ENCODE assay signal across 10 cellular contexts in genomic region chr3:40877651-40878463, GRCh38.
DNase-seq lines count a peak whose midpoint lies in the region; ATAC-seq and TF ChIP-seq lines count a peak whose summit lies in the region.
"Had no signal": no experiment of that assay in that cellular context is flagged by ENCODE, and none has a peak within 500 bp of the region (broad histone marks: within the 10 kb centered on the region; RNA-seq: fewer than 3 reads in every experiment).

No MANE protein-coding gene starts in this region.

- H3K27me3 ChIP-seq in suprapubic skin: no peaks in the 10 kb centered on the region

- no peak for TF ChIP-seq POLR2A in suprapubic skin (IDR thresholded peaks at IDR 0.05)

- H3K27ac ChIP-seq in VCaP (peak overlapping the region; percentile 87), suprapubic skin (peak overlapping the region; percentile 72)

- H3K9me3 ChIP-seq in mucosa of descending colon (no peaks in the 10 kb centered on the region), suprapubic skin (no peaks in the 10 kb centered on the region)

- no peak for TF ChIP-seq EP300 in suprapubic skin (IDR thresholded peaks at IDR 0.05)

- WGBS in suprapubic skin: 17% methylated on average over 10 of the region's 11 CpGs

- intact Hi-C loops in mucosa of descending colon (cut with DNase I, micrococcal nuclease): no loop called here

- DNase-seq in fibroblast of pulmonary artery (ENCODE audit: low read depth) (peak; percentile 84), mucosa of descending colon (peak; percentile 18 to 55 (median 24)), suprapubic skin (ENCODE audit: low spot score in 2 of 2) (peak; percentile 78 to 81)
- no peak for DNase-seq in activated effector memory CD4-positive, alpha-beta T cell treated with anti-CD3 and anti-CD28 coated beads, Interleukin-2, amount 50 U/mL, for 16 hours
- DNase-seq in activated CD4-positive, alpha-beta T cell treated with anti-CD3 and anti-CD28 coated beads, Interleukin-2, amount 50 U/mL, for 48 hours: no peak
- DNase-seq: activated T-cell treated with anti-CD3 and anti-CD28 coated beads, Interleukin-2, amount 50 U/mL, for 72 hours had no signal

- H3K4me1 ChIP-seq in mucosa of descending colon (ENCODE audit: low read depth) (no peaks in the 10 kb centered on the region), suprapubic skin (peaks cover 32% of the 10 kb centered on the region)

- TF ChIP-seq CTCF in VCaP (conservative IDR thresholded peaks at IDR 0.05) (no peak), fibroblast of pulmonary artery (IDR thresholded peaks at IDR 0.05; ENCODE audit: low read length, missing control alignments) (no peak), mucosa of descending colon (IDR thresholded peaks at IDR 0.05) (no peak), suprapubic skin (IDR thresholded peaks at IDR 0.05) (no peak)

- H3K4me3 ChIP-seq in fibroblast of pulmonary artery (replicated peaks; ENCODE audit: low read depth, low read length): no peak overlapping the region
- no peak overlapping the region for H3K4me3 ChIP-seq in mucosa of descending colon
- no peak overlapping the region for H3K4me3 ChIP-seq in suprapubic skin

- no peaks in the 10 kb centered on the region for H3K36me3 ChIP-seq in mucosa of descending colon (ENCODE audit: low read depth)
- H3K36me3 ChIP-seq in suprapubic skin: no peaks in the 10 kb centered on the region

- ATAC-seq in mucosa of descending colon: peak; percentile 55
- no peak for ATAC-seq in HG03159 (IDR thresholded peaks at IDR 0.05; ENCODE audit: unreplicated experiment)
- no peak for ATAC-seq in HG03460 (IDR thresholded peaks at IDR 0.05; ENCODE audit: unreplicated experiment)
- ATAC-seq: activated T-cell treated with anti-CD3 and anti-CD28 coated beads, Interleukin-2, amount 50 U/mL, for 72 hours; stimulated activated memory B cell treated with anti-CD40 and anti-IgM and Interleukin-4, amounts not matched to agents 10 μg/mL and 1 μg/mL and 100 μg/mL, for 72 hours had no signal

Comparison
In these comparisons a context has a peak if more than half of its experiments do, and no peak if none do; other contexts are left out.
1. DNase-seq: peak in fibroblast of pulmonary artery (single experiment), mucosa of descending colon (3 of 3) and suprapubic skin (2 of 2); none in activated effector memory CD4-positive, alpha-beta T cell treated with anti-CD3 and anti-CD28 coated beads, Interleukin-2, amount 50 U/mL, for 16 hours (single experiment) and activated CD4-positive, alpha-beta T cell treated with anti-CD3 and anti-CD28 coated beads, Interleukin-2, amount 50 U/mL, for 48 hours (0 of 2).